27 cellular contexts compared by ENCODE assay signal in the genomic region with DNA sequence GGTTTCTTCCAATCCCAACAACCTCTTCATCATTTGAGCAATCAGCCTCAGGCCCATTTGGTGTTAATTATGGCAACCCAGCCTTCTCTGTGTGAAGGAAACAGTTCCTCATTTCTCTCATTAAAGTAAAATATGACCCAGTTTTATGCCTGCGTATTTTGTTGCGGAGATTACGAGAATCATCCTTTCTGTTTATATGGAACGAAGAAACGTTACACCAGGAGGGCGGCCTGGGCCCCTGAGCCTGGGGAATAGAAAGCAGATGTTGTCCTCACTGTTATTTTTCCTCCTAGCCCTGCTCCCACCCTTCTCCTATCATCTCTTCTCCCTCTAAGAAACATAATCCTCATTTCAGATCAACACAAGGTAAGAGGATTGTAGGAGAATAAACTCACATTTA.
A peak's percentile ranks its signal among the peaks of the same experiment; 100 is the strongest.
DNase-seq lines count a peak whose midpoint lies in the region; ATAC-seq and TF ChIP-seq lines count a peak whose summit lies in the region.
"Had no signal": no experiment of that assay in that cellular context is flagged by ENCODE, and none has a peak within 500 bp of the region (broad histone marks: within the 10 kb centered on the region; RNA-seq: fewer than 3 reads in every experiment).

No MANE protein-coding gene starts in this region.

- no peaks in the 10 kb centered on the region for H3K9me3 ChIP-seq in adipocyte (ENCODE audit: control insufficient read depth, low read length)
- H3K9me3 ChIP-seq in psoas muscle = peaks cover 1% of the 10 kb centered on the region
- H3K9me3 ChIP-seq: SJSA1, thoracic aorta had no signal

- TF ChIP-seq CTCF in psoas muscle (IDR thresholded peaks at IDR 0.05) = no peak

- no peak overlapping the region for H3K27ac Mint-ChIP-seq in stimulated activated effector memory CD8-positive, alpha-beta T cell treated with anti-CD3 and anti-CD28 coated beads, Interleukin-12 subunit alpha, Interleukin-12 subunit beta, amount 100 ng/mL, for 72 hours
- H3K27ac Mint-ChIP-seq in natural killer cell treated with Interleukin-12 subunit alpha and Interleukin-12 subunit beta and Interleukin-15 and Interleukin-18, amount 100 ng/mL, for 72 hours = no peak overlapping the region
- H3K27ac Mint-ChIP-seq: activated CD4-positive, alpha-beta memory T cell treated with anti-CD3 and anti-CD28 coated beads, Interleukin-2, amount 10 ng/mL, durations not matched to agents 7 days and 5 days; activated naive CD4-positive, alpha-beta T cell treated with anti-CD3 and anti-CD28 coated beads, Interleukin-2, amount 50 U/mL, for 72 hours; activated T-helper 2 cell treated with anti-CD3 and anti-CD28 coated beads, Interferon-gamma antibody, Interleukin-2, Interleukin-4, amounts not matched to agents 10 μg/mL and 5 μg/mL and 100 μg/mL, durations not matched to agents 14 hours and 24 hours and 36 hours; B cell; immature natural killer cell; mesothelial cell of epicardium had no signal

- H3K9ac ChIP-seq in adipocyte (ENCODE audit: low read length) = no peak overlapping the region

- H3K4me1 ChIP-seq in adipocyte (ENCODE audit: control insufficient read depth, insufficient read depth, low read length) (peaks cover 13% of the 10 kb centered on the region), psoas muscle (no peaks in the 10 kb centered on the region)
- H3K4me1 ChIP-seq: SJSA1 had no signal

- H3K36me3 Mint-ChIP-seq in stimulated activated effector memory CD8-positive, alpha-beta T cell treated with anti-CD3 and anti-CD28 coated beads, Interleukin-12 subunit alpha, Interleukin-12 subunit beta, amount 100 ng/mL, for 72 hours = no peaks in the 10 kb centered on the region
- no peaks in the 10 kb centered on the region for H3K36me3 Mint-ChIP-seq in natural killer cell treated with Interleukin-12 subunit alpha and Interleukin-12 subunit beta and Interleukin-15 and Interleukin-18, amount 100 ng/mL, for 72 hours
- H3K36me3 Mint-ChIP-seq: activated naive CD4-positive, alpha-beta T cell treated with anti-CD3 and anti-CD28 coated beads, Interleukin-2, amount 50 U/mL, for 72 hours; immature natural killer cell; mesothelial cell of epicardium; naive thymus-derived CD8-positive, alpha-beta T cell had no signal

- no peak overlapping the region for H3K27ac ChIP-seq in psoas muscle
- H3K27ac ChIP-seq: 22Rv1, epithelial cell of prostate, SJSA1, thoracic aorta had no signal

- H3K27me3 ChIP-seq in adipocyte (replicated peaks; ENCODE audit: control insufficient read depth, insufficient read depth, low read length) (no peaks in the 10 kb centered on the region), psoas muscle (ENCODE audit: insufficient read depth in 3 of 3, low read length in 2 of 3) (no peaks in the 10 kb centered on the region)
- H3K27me3 ChIP-seq: SJSA1 had no signal

- ATAC-seq in stimulated activated effector memory CD8-positive, alpha-beta T cell treated with anti-CD3 and anti-CD28 coated beads, Interleukin-12 subunit alpha, Interleukin-12 subunit beta, amount 100 ng/mL, for 72 hours = no peak
- no peak for ATAC-seq in psoas muscle
- no peak for ATAC-seq in natural killer cell treated with Interleukin-12 subunit alpha and Interleukin-12 subunit beta and Interleukin-15 and Interleukin-18, amount 100 ng/mL, for 72 hours
- ATAC-seq: activated naive CD4-positive, alpha-beta T cell treated with anti-CD3 and anti-CD28 coated beads, Interleukin-2, amount 50 U/mL, for 72 hours; left ventricle myocardium superior; naive thymus-derived CD8-positive, alpha-beta T cell had no signal

- DNase-seq in NOMO-1 treated with DMSO at 0.1 percent for 48 hours (lab: John Stamatoyannopoulos, UW; ENCODE audit: unreplicated experiment) = peak; percentile 38
- no peak for DNase-seq in NOMO-1 treated with dmso at 0.1 percent for 144 hours (lab: John Stamatoyannopoulos, UW; ENCODE audit: unreplicated experiment)
- DNase-seq in adipocyte (ENCODE audit: low read depth) = peak; percentile 59
- DNase-seq in left kidney (ENCODE audit: low read depth, low spot score) = peak; percentile 73
- DNase-seq in stimulated activated effector memory CD8-positive, alpha-beta T cell treated with anti-CD3 and anti-CD28 coated beads, Interleukin-12 subunit alpha, Interleukin-12 subunit beta, amount 100 ng/mL, for 72 hours (ENCODE audit: low spot score in 2 of 2) = no peak
- no peak for DNase-seq in psoas muscle
- no peak for DNase-seq in NCI-H748 (lab: John Stamatoyannopoulos, UW; ENCODE audit: unreplicated experiment)
- no peak for DNase-seq in natural killer cell treated with Interleukin-12 subunit alpha and Interleukin-12 subunit beta and Interleukin-15 and Interleukin-18, amount 100 ng/mL, for 72 hours (ENCODE audit: low spot score)
- DNase-seq: activated CD4-positive, alpha-beta memory T cell treated with anti-CD3 and anti-CD28 coated beads, Interleukin-2, amount 10 ng/mL, durations not matched to agents 7 days and 5 days; activated CD4-positive, CD25-positive, alpha-beta regulatory T cell treated with anti-CD3 and anti-CD28 coated beads, Interleukin-2, amount 50 U/mL, for 72 hours; COR-L47; immature natural killer cell; left ventricle myocardium superior; naive thymus-derived CD8-positive, alpha-beta T cell; NCI-H2107; NCI-H510A treated with DMSO at 0.1 percent for 48 hours; stimulated activated CD4-positive, alpha-beta T cell treated with anti-CD3 and anti-CD28 coated beads, Interleukin-4, amount 100 ng/mL, for 24 hours; stimulated activated naive CD4-positive, alpha-beta T cell treated with Interleukin-2 at 50 U/mL for 16 hours; T-helper 1 cell had no signal

- H3K36me3 ChIP-seq in adipocyte (ENCODE audit: control insufficient read depth, insufficient read depth, low read length, severe bottlenecking) = no peaks in the 10 kb centered on the region
- no peaks in the 10 kb centered on the region for H3K36me3 ChIP-seq in psoas muscle (ENCODE audit: insufficient read depth in 1 of 2, low read depth in 1 of 2)
- H3K36me3 ChIP-seq: SJSA1, thoracic aorta had no signal

- H3K4me1 Mint-ChIP-seq in stimulated activated effector memory CD8-positive, alpha-beta T cell treated with anti-CD3 and anti-CD28 coated beads, Interleukin-12 subunit alpha, Interleukin-12 subunit beta, amount 100 ng/mL, for 72 hours = no peaks in the 10 kb centered on the region
- no peaks in the 10 kb centered on the region for H3K4me1 Mint-ChIP-seq in natural killer cell treated with Interleukin-12 subunit alpha and Interleukin-12 subunit beta and Interleukin-15 and Interleukin-18, amount 100 ng/mL, for 72 hours (ENCODE audit: low read depth in 2 of 2)
- H3K4me1 Mint-ChIP-seq: activated CD4-positive, alpha-beta memory T cell treated with anti-CD3 and anti-CD28 coated beads, Interleukin-2, amount 10 ng/mL, durations not matched to agents 7 days and 5 days; B cell; immature natural killer cell; naive thymus-derived CD8-positive, alpha-beta T cell had no signal

- intact Hi-C loops in psoas muscle (cut with DNase I) = no loop called here

- no peak overlapping the region for H3K4me3 Mint-ChIP-seq in stimulated activated effector memory CD8-positive, alpha-beta T cell treated with anti-CD3 and anti-CD28 coated beads, Interleukin-12 subunit alpha, Interleukin-12 subunit beta, amount 100 ng/mL, for 72 hours
- no peak overlapping the region for H3K4me3 Mint-ChIP-seq in natural killer cell treated with Interleukin-12 subunit alpha and Interleukin-12 subunit beta and Interleukin-15 and Interleukin-18, amount 100 ng/mL, for 72 hours
- H3K4me3 Mint-ChIP-seq: activated CD4-positive, alpha-beta memory T cell treated with anti-CD3 and anti-CD28 coated beads, Interleukin-2, amount 10 ng/mL, durations not matched to agents 7 days and 5 days; B cell; immature natural killer cell; mesothelial cell of epicardium; naive thymus-derived CD8-positive, alpha-beta T cell had no signal

- 64 to 81% (median 71%) methylated on average over 6 of the region's 6 CpGs for WGBS in psoas muscle, 3 donors

- H3K27me3 Mint-ChIP-seq in natural killer cell treated with Interleukin-12 subunit alpha and Interleukin-12 subunit beta and Interleukin-15 and Interleukin-18, amount 100 ng/mL, for 72 hours = peaks cover 10 to 12% of the 10 kb centered on the region in 2 donors
- H3K27me3 Mint-ChIP-seq: activated CD4-positive, alpha-beta memory T cell treated with anti-CD3 and anti-CD28 coated beads, Interleukin-2, amount 10 ng/mL, durations not matched to agents 7 days and 5 days had no signal

- H3K4me3 ChIP-seq in adipocyte (ENCODE audit: low read length) = no peak overlapping the region
- H3K4me3 ChIP-seq in psoas muscle = no peak overlapping the region
- H3K4me3 ChIP-seq: SJSA1, thoracic aorta had no signal

- no peaks in the 10 kb centered on the region for H3K9me3 Mint-ChIP-seq in stimulated activated effector memory CD8-positive, alpha-beta T cell treated with anti-CD3 and anti-CD28 coated beads, Interleukin-12 subunit alpha, Interleukin-12 subunit beta, amount 100 ng/mL, for 72 hours
- no peaks in the 10 kb centered on the region for H3K9me3 Mint-ChIP-seq in natural killer cell treated with Interleukin-12 subunit alpha and Interleukin-12 subunit beta and Interleukin-15 and Interleukin-18, amount 100 ng/mL, for 72 hours
- H3K9me3 Mint-ChIP-seq: activated CD4-positive, alpha-beta memory T cell treated with anti-CD3 and anti-CD28 coated beads, Interleukin-2, amount 10 ng/mL, durations not matched to agents 7 days and 5 days; activated T-helper 2 cell treated with anti-CD3 and anti-CD28 coated beads, Interferon-gamma antibody, Interleukin-2, Interleukin-4, amounts not matched to agents 10 μg/mL and 5 μg/mL and 100 μg/mL, durations not matched to agents 14 hours and 24 hours and 36 hours; immature natural killer cell; mesothelial cell of epicardium had no signal

Comparison
In these comparisons a context has a peak if more than half of its experiments do, and no peak if none do; other contexts are left out.
1. DNase-seq: peak in NOMO-1 treated with DMSO at 0.1 percent for 48 hours (single experiment), adipocyte (single experiment) and left kidney (single experiment); none in NOMO-1 treated with dmso at 0.1 percent for 144 hours (single experiment), stimulated activated effector memory CD8-positive, alpha-beta T cell treated with anti-CD3 and anti-CD28 coated beads, Interleukin-12 subunit alpha, Interleukin-12 subunit beta, amount 100 ng/mL, for 72 hours (0 of 2), psoas muscle (0 of 2), NCI-H748 (single experiment) and natural killer cell treated with Interleukin-12 subunit alpha and Interleukin-12 subunit beta and Interleukin-15 and Interleukin-18, amount 100 ng/mL, for 72 hours (single experiment).